Comparison of ENCODE assay signal across 17 cellular contexts in the genomic region with DNA sequence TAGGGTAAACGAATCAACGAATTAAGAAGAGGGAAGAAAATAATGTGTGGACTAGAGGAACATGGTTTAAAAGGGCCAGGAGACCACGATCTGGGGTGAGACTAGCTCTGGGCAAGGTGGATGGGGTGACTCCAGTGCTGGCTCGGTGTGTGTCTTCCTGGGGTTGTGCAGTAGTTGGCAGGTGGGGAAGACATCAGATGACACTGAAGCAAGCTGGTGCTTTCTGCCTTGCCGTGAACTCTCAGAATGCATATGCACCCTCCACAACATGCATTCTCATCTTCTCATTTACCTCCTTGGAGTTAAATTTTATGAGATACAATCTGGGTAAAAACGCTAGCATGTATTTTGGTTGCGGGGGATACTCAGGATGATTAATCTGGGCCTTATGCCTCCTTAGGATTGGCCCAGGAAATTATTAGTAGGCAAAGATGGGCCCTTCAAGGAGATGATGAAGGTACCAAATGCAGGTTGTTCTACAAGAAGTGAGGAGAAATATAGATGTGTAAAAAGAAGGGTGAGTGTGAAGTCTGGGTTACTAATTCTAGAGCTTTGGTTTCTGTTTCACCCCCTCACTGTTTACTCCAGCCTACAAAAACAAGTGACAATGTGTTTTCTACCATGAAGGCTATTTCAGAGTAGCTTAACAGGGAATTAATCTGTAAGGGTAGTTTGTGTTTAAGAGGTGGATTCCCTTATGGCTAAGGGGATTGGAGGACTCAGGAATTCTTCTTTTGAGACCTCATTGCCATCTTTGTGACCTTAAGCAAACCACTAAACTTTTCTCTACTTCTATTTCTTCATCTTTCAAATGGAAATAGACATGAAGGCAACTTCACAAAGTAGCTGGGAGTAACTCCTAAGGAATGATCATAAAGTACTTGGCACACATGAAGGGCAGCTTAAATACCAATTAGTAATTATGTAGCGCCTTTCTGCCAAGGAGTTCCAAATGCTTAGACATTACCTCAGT.
A peak's percentile ranks its signal among the peaks of the same experiment; 100 is the strongest.
DNase-seq lines count a peak whose midpoint lies in the region; ATAC-seq and TF ChIP-seq lines count a peak whose summit lies in the region.
"Had no signal": no experiment of that assay in that cellular context is flagged by ENCODE, and none has a peak within 500 bp of the region (broad histone marks: within the 10 kb centered on the region; RNA-seq: fewer than 3 reads in every experiment).

No MANE protein-coding gene starts in this region.

- no peak overlapping the region for H3K9ac ChIP-seq in smooth muscle cell (ENCODE audit: low read depth)

- peaks cover 24% of the 10 kb centered on the region for H3K4me1 ChIP-seq in smooth muscle cell (ENCODE audit: low read depth)

- peaks cover 68% of the 10 kb centered on the region for H3K4me1 Mint-ChIP-seq in activated CD8-positive, alpha-beta memory T cell treated with anti-CD3 and anti-CD28 coated beads, Interleukin-2, amount 10 ng/mL, durations not matched to agents 7 days and 5 days
- peaks cover 36 to 48% of the 10 kb centered on the region in 2 donors for H3K4me1 Mint-ChIP-seq in effector memory CD8-positive, alpha-beta T cell (ENCODE audit: low read depth in 2 of 2)

- whole genome bisulfite sequencing in smooth muscle cell (ENCODE audit: low lambda C conversion rate) = 90% methylated on average over 8 of the region's 8 CpGs

- no peak overlapping the region for H3K4me3 ChIP-seq in smooth muscle cell
- H3K4me3 ChIP-seq: HAP-1, skin epidermis had no signal

- H3K4me2 ChIP-seq in smooth muscle cell = peak overlapping the region; percentile 81

- no peak for ATAC-seq in activated CD8-positive, alpha-beta memory T cell treated with anti-CD3 and anti-CD28 coated beads, Interleukin-2, amount 10 ng/mL, durations not matched to agents 7 days and 5 days
- peak; percentile 18 for ATAC-seq in effector memory CD8-positive, alpha-beta T cell (replicated peaks)
- ATAC-seq in Right ventricle myocardium superior (ENCODE audit: poor library complexity) = no peak

- no peaks in the 10 kb centered on the region for H3K9me3 Mint-ChIP-seq in activated CD8-positive, alpha-beta memory T cell treated with anti-CD3 and anti-CD28 coated beads, Interleukin-2, amount 10 ng/mL, durations not matched to agents 7 days and 5 days (ENCODE audit: low read depth)
- H3K9me3 Mint-ChIP-seq in effector memory CD8-positive, alpha-beta T cell = no peaks in the 10 kb centered on the region

- H3K27ac ChIP-seq in smooth muscle cell (ENCODE audit: low read depth) = peak overlapping the region; percentile 90

- CTCF ChIA-PET in activated CD8-positive, alpha-beta memory T cell treated with anti-CD3 and anti-CD28 coated beads, Interleukin-2, amount 10 ng/mL, durations not matched to agents 7 days and 5 days (lab: Charles Lee) = interaction anchor here (1.3 kb wide), 1 partner anchor 12 kb away, joined by 3 read pairs; no protein-coding TSS in a partner anchor

- H3K27me3 Mint-ChIP-seq in activated CD8-positive, alpha-beta memory T cell treated with anti-CD3 and anti-CD28 coated beads, Interleukin-2, amount 10 ng/mL, durations not matched to agents 7 days and 5 days = no peaks in the 10 kb centered on the region
- no peaks in the 10 kb centered on the region for H3K27me3 Mint-ChIP-seq in effector memory CD8-positive, alpha-beta T cell

- TF ChIP-seq CTCF in smooth muscle cell (IDR thresholded peaks at IDR 0.05; ENCODE audit: borderline replicate concordance, insufficient read depth, poor library complexity, severe bottlenecking) = no peak

- H4K20me1 ChIP-seq in smooth muscle cell (ENCODE audit: low read depth) = no peaks in the 10 kb centered on the region

- no peaks in the 10 kb centered on the region for H3K36me3 ChIP-seq in smooth muscle cell (ENCODE audit: low read depth)
- H3K36me3 ChIP-seq: HAP-1 had no signal

- peaks cover 23% of the 10 kb centered on the region for H3K79me2 ChIP-seq in smooth muscle cell (ENCODE audit: low read depth)

- peaks cover 21% of the 10 kb centered on the region for H3K36me3 Mint-ChIP-seq in activated CD8-positive, alpha-beta memory T cell treated with anti-CD3 and anti-CD28 coated beads, Interleukin-2, amount 10 ng/mL, durations not matched to agents 7 days and 5 days
- H3K36me3 Mint-ChIP-seq in effector memory CD8-positive, alpha-beta T cell (ENCODE audit: insufficient read depth) = peaks cover 31% of the 10 kb centered on the region

- H3K27me3 ChIP-seq in smooth muscle cell (ENCODE audit: low read depth) = no peaks in the 10 kb centered on the region

- no peak overlapping the region for H2AFZ ChIP-seq in smooth muscle cell (ENCODE audit: low read depth)

- intact Hi-C loops in Right ventricle myocardium superior (cut with DNase I) = no loop called here

- H3K9me3 ChIP-seq in smooth muscle cell (replicated peaks; ENCODE audit: low read depth) = no peaks in the 10 kb centered on the region
- H3K9me3 ChIP-seq: HAP-1 had no signal

- peak overlapping the region; percentile 41 for H3K27ac Mint-ChIP-seq in activated CD8-positive, alpha-beta memory T cell treated with anti-CD3 and anti-CD28 coated beads, Interleukin-2, amount 10 ng/mL, durations not matched to agents 7 days and 5 days
- peak overlapping the region in 1 of 2 donors; percentile 61 for H3K27ac Mint-ChIP-seq in effector memory CD8-positive, alpha-beta T cell

- H3K4me3 Mint-ChIP-seq in activated CD8-positive, alpha-beta memory T cell treated with anti-CD3 and anti-CD28 coated beads, Interleukin-2, amount 10 ng/mL, durations not matched to agents 7 days and 5 days = no peak overlapping the region
- peak overlapping the region; percentile 4 to 35 for H3K4me3 Mint-ChIP-seq in effector memory CD8-positive, alpha-beta T cell

- H3F3A ChIP-seq in smooth muscle cell (ENCODE audit: low read depth) = peaks cover 24% of the 10 kb centered on the region

- no peak for DNase-seq in activated CD8-positive, alpha-beta memory T cell treated with anti-CD3 and anti-CD28 coated beads, Interleukin-2, amount 10 ng/mL, durations not matched to agents 7 days and 5 days
- no peak for DNase-seq in activated CD8-positive, alpha-beta memory T cell treated with anti-CD3 and anti-CD28 coated beads, Interleukin-2, amount 50 U/mL, for 4 hours
- DNase-seq in M059J (ENCODE audit: low read depth) (peak; percentile 43), smooth muscle cell (lab: John Stamatoyannopoulos, UW; ENCODE audit: unreplicated experiment) (no peak), NCI-H1105 treated with DMSO at 0.1 percent for 48 hours (lab: John Stamatoyannopoulos, UW) (no peak), Right ventricle myocardium superior (no peak), NCI-H146 treated with DMSO at 0.1 percent for 48 hours (lab: John Stamatoyannopoulos, UW; ENCODE audit: unreplicated experiment) (no peak)
- DNase-seq in effector memory CD8-positive, alpha-beta T cell = no peak
- DNase-seq: ACHN; activated CD4-positive, alpha-beta T cell treated with anti-CD3 and anti-CD28 coated beads, Interleukin-2, amount 50 U/mL, for 48 hours; activated naive CD4-positive, alpha-beta T cell treated with anti-CD3 and anti-CD28 coated beads, Interleukin-2, amount 50 U/mL, for 16 hours; DMS 273 treated with DMSO at 0.1 percent for 48 hours; KBM-7; NCI-H1694; NCI-H526 treated with DMSO at 0.1 percent for 48 hours had no signal
